Comparison of ENCODE assay signal across 8 cellular contexts in the genomic region with DNA sequence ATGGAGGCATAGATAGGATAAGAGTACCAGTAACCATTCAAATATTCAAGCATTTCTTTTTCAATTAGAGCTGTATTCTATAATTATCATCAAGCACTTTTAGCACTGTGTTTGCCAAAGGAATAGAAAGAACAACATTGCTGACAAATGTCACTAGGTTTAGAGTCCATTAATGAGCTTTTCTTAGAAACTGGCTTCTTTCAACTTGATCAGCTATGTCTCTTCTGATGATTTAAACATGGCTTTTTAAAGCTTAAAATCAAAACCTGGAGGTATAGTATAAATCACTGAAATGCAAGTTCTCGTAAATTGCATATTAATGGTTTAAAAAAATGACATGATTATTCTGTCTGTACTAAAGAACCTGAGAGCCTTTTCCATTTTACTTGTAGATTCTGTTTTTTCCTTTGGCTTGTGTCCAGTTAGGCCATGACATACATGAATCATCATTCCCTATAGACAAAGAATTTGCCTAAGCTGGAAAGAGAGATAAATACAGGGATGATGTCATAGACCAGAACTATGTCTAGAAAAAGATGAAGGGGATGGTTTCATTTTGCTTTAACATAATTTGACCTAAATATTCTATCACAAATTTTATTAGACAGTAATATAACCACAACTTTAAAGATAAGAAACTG.
DNase-seq lines count a peak whose midpoint lies in the region; ATAC-seq and TF ChIP-seq lines count a peak whose summit lies in the region.

No MANE protein-coding gene starts in this region.

- no peak for ATAC-seq in HG02981 (IDR thresholded peaks at IDR 0.05; ENCODE audit: unreplicated experiment)
- ATAC-seq in HG02798 (IDR thresholded peaks at IDR 0.05; ENCODE audit: poor library complexity, unreplicated experiment), result no peak
- ATAC-seq in GM19023 (IDR thresholded peaks at IDR 0.05; ENCODE audit: unreplicated experiment), result no peak

- POLR2A ChIA-PET in AG04449 (lab: Yijun Ruan, JAX), result interaction anchor here (0.5 to 1.1 kb wide), 2 partner anchors 15 to 33 kb away, joined by 3 read pairs; no protein-coding TSS in a partner anchor

- DNase-seq in AG04449 (ENCODE audit: low read depth, low spot score) (peak; percentile 71), HS-5 (ENCODE audit: low read depth) (peak; percentile 77), SW480 (ENCODE audit: low spot score) (peak; percentile 7), glomerular visceral epithelial cell (ENCODE audit: extremely low spot score) (peak; percentile 78)
- DNase-seq in activated CD4-positive, CD25-positive, alpha-beta regulatory T cell treated with anti-CD3 and anti-CD28 coated beads, Interleukin-2, amount 50 U/mL, for 72 hours, result no peak

- TF ChIP-seq CTCF in AG04449 (IDR thresholded peaks at IDR 0.05; ENCODE audit: insufficient read depth, low read length, missing control alignments), result no peak

- CTCF ChIA-PET in AG04449 (lab: Yijun Ruan, JAX), result interaction anchor here (1.0 to 1.9 kb wide), 6 partner anchors 15 to 839 kb away, joined by 3 to 5 read pairs (median 3); no protein-coding TSS in a partner anchor

- no peak overlapping the region for H3K4me3 ChIP-seq in AG04449 (ENCODE audit: low read depth, low read length)
